13 cellular contexts compared by ENCODE assay signal in the genomic region with DNA sequence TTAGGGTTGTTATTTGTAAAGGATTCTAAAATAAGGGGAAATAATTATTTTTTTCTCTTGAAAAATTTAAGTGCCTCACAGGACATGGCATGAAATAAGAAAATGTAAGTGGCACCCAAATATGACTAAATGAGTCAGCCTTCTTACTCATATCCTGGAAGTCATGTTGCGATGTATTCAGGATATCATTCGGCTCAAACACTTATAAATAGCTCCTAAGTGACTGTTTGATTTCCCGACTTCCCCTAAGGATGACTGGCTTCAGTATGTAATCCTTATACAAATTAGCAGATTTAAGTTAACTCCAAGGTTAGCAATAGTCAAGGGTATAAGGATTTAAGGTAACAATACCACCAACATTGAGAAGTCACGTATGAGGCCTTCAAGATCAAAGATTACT. TPM values are rescaled to one million over a fixed set of nuclear protein-coding genes. Genes with fewer than 3 reads are reported as not detected.
DNase-seq lines count a peak whose midpoint lies in the region; ATAC-seq and TF ChIP-seq lines count a peak whose summit lies in the region.
"Had no signal": no experiment of that assay in that cellular context is flagged by ENCODE, and none has a peak within 500 bp of the region (broad histone marks: within the 10 kb centered on the region; RNA-seq: fewer than 3 reads in every experiment).

No MANE protein-coding gene starts in this region.

- peaks cover 11% of the 10 kb centered on the region for H3K4me1 Mint-ChIP-seq in osteocyte (ENCODE audit: unreplicated experiment)
- H3K4me1 Mint-ChIP-seq: activated naive CD4-positive, alpha-beta T cell treated with anti-CD3 and anti-CD28 coated beads, Interleukin-2, amount 50 U/mL, for 24 hours had no signal

- ATAC-seq in HG02938 (IDR thresholded peaks at IDR 0.05; ENCODE audit: unreplicated experiment): no peak

- no peaks in the 10 kb centered on the region for H3K27me3 Mint-ChIP-seq in osteocyte (ENCODE audit: unreplicated experiment)
- H3K27me3 Mint-ChIP-seq: activated naive CD4-positive, alpha-beta T cell treated with anti-CD3 and anti-CD28 coated beads, Interleukin-2, amount 50 U/mL, for 24 hours had no signal

- no peaks in the 10 kb centered on the region for H3K9me3 Mint-ChIP-seq in osteocyte (ENCODE audit: unreplicated experiment)
- H3K9me3 Mint-ChIP-seq: neural progenitor cell had no signal

- no peak overlapping the region for H3K4me3 Mint-ChIP-seq in osteocyte (ENCODE audit: unreplicated experiment)
- H3K4me3 Mint-ChIP-seq: activated naive CD4-positive, alpha-beta T cell treated with anti-CD3 and anti-CD28 coated beads, Interleukin-2, amount 50 U/mL, for 24 hours; neural progenitor cell had no signal

- peak overlapping the region; percentile 51 for H3K27ac Mint-ChIP-seq in osteocyte (ENCODE audit: unreplicated experiment)
- H3K27ac Mint-ChIP-seq: activated naive CD4-positive, alpha-beta T cell treated with anti-CD3 and anti-CD28 coated beads, Interleukin-2, amount 50 U/mL, for 24 hours; neural progenitor cell had no signal

- DNase-seq in Daoy (ENCODE audit: low read depth): peak; percentile 80
- peak; percentile 26 for DNase-seq in NCI-H460 (ENCODE audit: extremely low read depth, low read depth)
- DNase-seq in dedifferentiated amniotic fluid mesenchymal stem cell (ENCODE audit: extremely low spot score): peak; percentile 40
- DNase-seq in osteocyte (ENCODE audit: extremely low spot score, unreplicated experiment): no peak
- DNase-seq in 8988T: no peak
- no peak for DNase-seq in NCI-H146 treated with DMSO at 0.1 percent for 48 hours (lab: John Stamatoyannopoulos, UW; ENCODE audit: unreplicated experiment)
- no peak for DNase-seq in T-helper 2 cell
- DNase-seq: activated CD4-positive, alpha-beta T cell treated with anti-CD3 and anti-CD28 coated beads, Interleukin-2, amount 50 U/mL, for 4 hours; DMS153; NCI-H2227 treated with DMSO at 0.1 percent for 48 hours had no signal

- no peaks in the 10 kb centered on the region for H3K36me3 Mint-ChIP-seq in osteocyte (ENCODE audit: unreplicated experiment)
- H3K36me3 Mint-ChIP-seq: activated naive CD4-positive, alpha-beta T cell treated with anti-CD3 and anti-CD28 coated beads, Interleukin-2, amount 50 U/mL, for 24 hours; neural progenitor cell had no signal

- no peak for TF ChIP-seq CTCF in osteocyte (IDR thresholded peaks at IDR 0.05)

RNA-seq across cellular contexts. Expression of a gene that starts 57.3 kb away (rescaled TPM):
- total RNA-seq in Daoy (2014; rRNA removed; shearing (Covaris generic)): 0.11 TPM in 1 of 2 replicates, not detected in the other
- total RNA-seq in NCI-H460 (2014; rRNA removed; shearing (Covaris generic)): not detected in 2 replicates
- polyA plus RNA-seq in NCI-H460 (2014; cell fraction: nucleus; rRNA removed): 0.14 TPM in 1 of 2 replicates, not detected in the other
- not detected in 2 replicates for total RNA-seq in osteocyte

Comparison
In these comparisons a context has a peak if more than half of its experiments do, and no peak if none do; other contexts are left out.
1. DNase-seq: peak in Daoy (single experiment), NCI-H460 (single experiment) and dedifferentiated amniotic fluid mesenchymal stem cell (single experiment); none in osteocyte (single experiment), 8988T (single experiment), NCI-H146 treated with DMSO at 0.1 percent for 48 hours (single experiment) and T-helper 2 cell (0 of 5).